Comparison of ENCODE assay signal across 9 cellular contexts in genomic region chr1:93704063-93704462, GRCh38. TPM values are rescaled to one million over a fixed set of nuclear protein-coding genes. Genes with fewer than 3 reads are reported as not detected.
DNase-seq lines count a peak whose midpoint lies in the region; ATAC-seq, FAIRE-seq and TF ChIP-seq lines count a peak whose summit lies in the region.
"Had no signal": no experiment of that assay in that cellular context is flagged by ENCODE, and none has a peak within 500 bp of the region (broad histone marks: within the 10 kb centered on the region; RNA-seq: fewer than 3 reads in every experiment).

No MANE protein-coding gene starts in this region.

- WGBS in right lobe of liver (ENCODE audit: insufficient coverage, low coverage, low lambda C conversion rate, missing lambda C conversion rate), result 6% methylated on average over 1 of the region's 2 CpGs

- H3K9me3 ChIP-seq in right lobe of liver, result no peaks in the 10 kb centered on the region
- no peaks in the 10 kb centered on the region for H3K9me3 ChIP-seq in CD4-positive, alpha-beta memory T cell (ENCODE audit: control insufficient read depth in 1 of 2, low read length in 2 of 2)
- no peaks in the 10 kb centered on the region for H3K9me3 ChIP-seq in colonic mucosa

- H3K27me3 Mint-ChIP-seq in CD4-positive, alpha-beta memory T cell, result no peaks in the 10 kb centered on the region

- CTCF ChIA-PET in CD4-positive, alpha-beta memory T cell (lab: Charles Lee; ENCODE audit: partially characterized antibody), result interaction anchor here (0.9 kb wide), 1 partner anchor 36 kb away, joined by 3 read pairs; no protein-coding TSS in a partner anchor

- peaks cover 0 to 18% (median 4%) of the 10 kb centered on the region in 4 donors for H3K4me1 ChIP-seq in right lobe of liver
- H3K4me1 ChIP-seq in CD4-positive, alpha-beta memory T cell (ENCODE audit: insufficient read depth, low read length), result peaks cover 12% of the 10 kb centered on the region
- no peaks in the 10 kb centered on the region for H3K4me1 ChIP-seq in colonic mucosa

- peaks cover 0 to 1% (median 0%) of the 10 kb centered on the region in 8 donors for H3K9me3 Mint-ChIP-seq in CD4-positive, alpha-beta memory T cell

- no peak overlapping the region for H3K9ac ChIP-seq in colonic mucosa (ENCODE audit: low read depth in 2 of 2, low read length in 2 of 2)

- no peak for TF ChIP-seq POLR2A in right lobe of liver (IDR thresholded peaks at IDR 0.05)

- no peak overlapping the region for H3K27ac Mint-ChIP-seq in CD4-positive, alpha-beta memory T cell

- intact Hi-C loops in right lobe of liver (cut with DNase I) (no loop called here), colonic mucosa (cut with DNase I) (no loop called here)
- intact Hi-C loops in CD4-positive, alpha-beta memory T cell (cut with micrococcal nuclease), result no loop called here

- H3K4me3 Mint-ChIP-seq in CD4-positive, alpha-beta memory T cell, result no peak overlapping the region

- H3K27me3 ChIP-seq in right lobe of liver, result no peaks in the 10 kb centered on the region
- no peaks in the 10 kb centered on the region for H3K27me3 ChIP-seq in CD4-positive, alpha-beta memory T cell (ENCODE audit: insufficient read depth, low read length)
- H3K27me3 ChIP-seq in colonic mucosa, result no peaks in the 10 kb centered on the region

- POLR2A ChIA-PET in CD4-positive, alpha-beta memory T cell (lab: Charles Lee; ENCODE audit: partially characterized antibody), result no interaction called here

- H3K4me1 Mint-ChIP-seq in CD4-positive, alpha-beta memory T cell, result peaks cover 7 to 15% (median 10%) of the 10 kb centered on the region in 4 donors

- H3K4me3 ChIP-seq in right lobe of liver (no peak overlapping the region), colonic mucosa (no peak overlapping the region)
- H3K4me3 ChIP-seq in CD4-positive, alpha-beta memory T cell (ENCODE audit: low read length in 2 of 2), result no peak overlapping the region

- peak; percentile 91 for FAIRE-seq in GM18507 (lab: Jason Lieb, UNC)

- no peak for TF ChIP-seq CTCF in right lobe of liver (IDR thresholded peaks at IDR 0.05)
- TF ChIP-seq CTCF in colonic mucosa (IDR thresholded peaks at IDR 0.05), result no peak

- ATAC-seq in GM21576 (IDR thresholded peaks at IDR 0.05; ENCODE audit: unreplicated experiment) (peak; percentile 46), HG03520 (IDR thresholded peaks at IDR 0.05; ENCODE audit: unreplicated experiment) (peak; percentile 55), right lobe of liver (peak; percentile 67 to 79 (median 72))

- DNase-seq in GM18507 (ENCODE audit: extremely low spot score, insufficient read length, low read depth), result no peak
- peak in 1 of 3 donors; percentile 40 for DNase-seq in right lobe of liver
- DNase-seq in CD4-positive, alpha-beta memory T cell, result no peak
- DNase-seq in DMS53 treated with DMSO at 0.1 percent for 48 hours (lab: John Stamatoyannopoulos, UW; ENCODE audit: unreplicated experiment), result no peak
- DNase-seq in NCI-H2107 treated with DMSO at 0.1 percent for 48 hours (lab: John Stamatoyannopoulos, UW; ENCODE audit: unreplicated experiment), result no peak
- no peak for DNase-seq in colonic mucosa
- DNase-seq: NCI-H146 had no signal

- H3K36me3 ChIP-seq in right lobe of liver (no peaks in the 10 kb centered on the region), colonic mucosa (no peaks in the 10 kb centered on the region)
- no peaks in the 10 kb centered on the region for H3K36me3 ChIP-seq in CD4-positive, alpha-beta memory T cell (ENCODE audit: insufficient read depth, low read length)

- peak overlapping the region; percentile 37 to 63 (median 48) for H3K27ac ChIP-seq in right lobe of liver
- H3K27ac ChIP-seq in CD4-positive, alpha-beta memory T cell (ENCODE audit: low read depth, low read length), result no peak overlapping the region
- no peak overlapping the region for H3K27ac ChIP-seq in colonic mucosa

- H3K36me3 Mint-ChIP-seq in CD4-positive, alpha-beta memory T cell, result no peaks in the 10 kb centered on the region

RNA-seq across cellular contexts. Expression of gene BCAR3, which starts 22.4 kb away (rescaled TPM):
- total RNA-seq in right lobe of liver, result 10 to 100 TPM in 3 of 6 experiments, 1 to 10 TPM in 3; 7.6 to 19.8 (median 12.9) TPM
- total RNA-seq in CD4-positive, alpha-beta memory T cell, result 1 to 10 TPM; 1.0 to 1.2 TPM
- under 1 TPM; 0.39 to 0.49 TPM for polyA plus RNA-seq in CD4-positive, alpha-beta memory T cell
- 10 to 100 TPM; 45.2 to 47.7 TPM for total RNA-seq in colonic mucosa

Comparison
In these comparisons a context has a peak if more than half of its experiments do, and no peak if none do; other contexts are left out.
1. H3K27ac ChIP-seq: peak in right lobe of liver (3 of 3); none in CD4-positive, alpha-beta memory T cell (single experiment) and colonic mucosa (single experiment).
2. Peak in every context shown above with its lines, with median percentiles within 50 percentile points of each other: ATAC-seq.